ENCODE assay signal across 5 cellular contexts in the genomic region with DNA sequence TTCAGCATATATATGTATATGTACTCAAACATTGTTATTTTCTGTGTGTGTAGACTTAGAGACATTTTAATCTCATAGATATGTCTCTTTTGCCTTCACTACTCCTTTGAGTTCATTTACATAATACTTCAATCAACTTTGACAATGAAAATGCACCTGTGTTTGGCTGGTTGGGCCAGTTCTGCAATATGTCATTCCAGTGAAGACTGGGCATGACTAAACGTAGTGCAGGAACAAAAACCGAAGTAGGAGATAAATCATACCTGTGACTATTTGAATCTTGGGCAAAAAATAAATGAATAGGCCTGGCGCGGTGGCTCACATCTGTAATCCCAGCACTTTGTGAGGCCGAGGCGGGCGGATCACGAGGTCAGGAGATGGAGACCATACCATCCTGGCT.
"Had no signal": no experiment of that assay in that cellular context is flagged by ENCODE, and none has a peak within 500 bp of the region (broad histone marks: within the 10 kb centered on the region; RNA-seq: fewer than 3 reads in every experiment).

No MANE protein-coding gene starts in this region.

- H3K4me3 ChIP-seq: GM23338, K562 had no signal

- DNase-seq: H9, HCEC 1CT, IMR-90 had no signal

- ATAC-seq: GM23338, K562 had no signal
